Comparison of ENCODE assay signal across 12 cellular contexts in genomic region chr9:36194326-36195000, GRCh38. TPM values are rescaled to one million over a fixed set of nuclear protein-coding genes. Genes with fewer than 3 reads are reported as not detected.
A peak's percentile ranks its signal among the peaks of the same experiment; 100 is the strongest.
DNase-seq lines count a peak whose midpoint lies in the region; ATAC-seq, FAIRE-seq and TF ChIP-seq lines count a peak whose summit lies in the region.
"Had no signal": no experiment of that assay in that cellular context is flagged by ENCODE, and none has a peak within 500 bp of the region (broad histone marks: within the 10 kb centered on the region; RNA-seq: fewer than 3 reads in every experiment).

No MANE protein-coding gene starts in this region.

- FAIRE-seq in GM12878 (lab: Jason Lieb, UNC): no peak
- FAIRE-seq in GM12892 (lab: Jason Lieb, UNC): no peak
- FAIRE-seq: H54 had no signal

- H3K36me3 Mint-ChIP-seq in CD4-positive, alpha-beta T cell (ENCODE audit: low read depth): peaks cover 48% of the 10 kb centered on the region

- intact Hi-C loops in CD4-positive, alpha-beta T cell (cut with DNase I, micrococcal nuclease): loop anchor here in 1 of 2 experiments (5.0 kb wide), 2 partner anchors 63 to 378 kb away; partner anchors contain the start of genes GNE and MELK
- intact Hi-C loops in GM12878 (cut with micrococcal nuclease; ENCODE audit: unreplicated experiment): loop anchor here (5.0 kb wide), 2 partner anchors 63 to 133 kb away; partner anchors contain the start of gene GNE

- H2BK120ac ChIP-seq in mesenchymal stem cell (ENCODE audit: low read depth, low read length): no peak overlapping the region

- H3K9me2 ChIP-seq in GM23248 (ENCODE audit: insufficient read depth): no peaks in the 10 kb centered on the region

- H3K27ac Mint-ChIP-seq in CD4-positive, alpha-beta T cell: peak overlapping the region; percentile 54

- H3K23ac ChIP-seq in mesenchymal stem cell (ENCODE audit: low read length in 2 of 2): peak overlapping the region in 1 of 2 experiments; percentile 22

- no peak overlapping the region for H2AFZ ChIP-seq in GM23248
- no peak overlapping the region for H2AFZ ChIP-seq in GM12878 (ENCODE audit: control insufficient read depth, low read depth, low read length)
- no peak overlapping the region for H2AFZ ChIP-seq in mesenchymal stem cell (ENCODE audit: low read depth, low read length)

- no peak for ATAC-seq in CD4-positive, alpha-beta T cell (ENCODE audit: poor library complexity)
- ATAC-seq in GM12878 (no peak), GM18868 (IDR thresholded peaks at IDR 0.05; ENCODE audit: unreplicated experiment) (no peak)

- peaks cover 54% of the 10 kb centered on the region for H3K4me1 Mint-ChIP-seq in CD4-positive, alpha-beta T cell (ENCODE audit: low read depth)

- no peak overlapping the region for H2BK12ac ChIP-seq in mesenchymal stem cell (ENCODE audit: low read length in 2 of 2)

- H3K4ac ChIP-seq in mesenchymal stem cell (ENCODE audit: low read depth in 1 of 2, low read length in 2 of 2): no peak overlapping the region

- TF ChIP-seq CTCF in CD4-positive, alpha-beta T cell (IDR thresholded peaks at IDR 0.05): no peak
- TF ChIP-seq CTCF in GM12878 (IDR thresholded peaks at IDR 0.05 in 2 of 3, conservative IDR thresholded peaks at IDR 0.05 in 1 of 3; ENCODE audit: control insufficient read depth in 2 of 3, extremely low read depth in 1 of 3, insufficient read depth in 1 of 3, low read depth in 3 of 3, low read length in 3 of 3): no peak

- H3K27me3 ChIP-seq in CD4-positive, alpha-beta T cell (ENCODE audit: control insufficient read depth, insufficient read depth, low read length): no peaks in the 10 kb centered on the region
- H3K27me3 ChIP-seq in GM23248 (replicated peaks; ENCODE audit: insufficient read depth): no peaks in the 10 kb centered on the region
- H3K27me3 ChIP-seq in GM12878 (replicated peaks in 1 of 2; ENCODE audit: control insufficient read depth in 2 of 2, insufficient read depth in 2 of 2, low read length in 1 of 2): no peaks in the 10 kb centered on the region
- H3K27me3 ChIP-seq in mesenchymal stem cell (ENCODE audit: control insufficient read depth in 1 of 2, insufficient read depth in 1 of 2, low read length in 2 of 2): no peaks in the 10 kb centered on the region

- peaks cover 4% of the 10 kb centered on the region for H3K79me1 ChIP-seq in mesenchymal stem cell (replicated peaks; ENCODE audit: low read length, poor library complexity, severe bottlenecking)

- no peak overlapping the region for H3K4me3 Mint-ChIP-seq in CD4-positive, alpha-beta T cell

- H4K91ac ChIP-seq in mesenchymal stem cell (ENCODE audit: low read length): no peak overlapping the region

- RAD21 ChIA-PET in GM12878 (lab: Charles Lee; ENCODE audit: unreplicated experiment): no interaction called here

- no peak overlapping the region for H2AK5ac ChIP-seq in mesenchymal stem cell (ENCODE audit: low read length, severe bottlenecking)

- BruUV-seq in GM12878 (replicated peaks; lab: Mats Ljungman, UMichigan): no TSS peak

- H3K79me2 ChIP-seq in GM23248 (ENCODE audit: insufficient read depth): peaks cover 87% of the 10 kb centered on the region
- peaks cover 52% of the 10 kb centered on the region for H3K79me2 ChIP-seq in GM12878 (ENCODE audit: control insufficient read depth, insufficient read depth, low read length)

- CTCF ChIA-PET in CD4-positive, alpha-beta T cell (lab: Charles Lee): no interaction called here
- CTCF ChIA-PET in GM12878 (lab: Yijun Ruan, JAX): interaction anchor here (1.6 to 2.2 kb wide), 2 partner anchors 13 to 134 kb away, joined by 3 to 11 read pairs; no protein-coding TSS in a partner anchor

- no peak for TF ChIP-seq EP300 in GM12878 (IDR thresholded peaks at IDR 0.05; ENCODE audit: borderline replicate concordance in 1 of 2, control insufficient read depth in 1 of 2, low read depth in 2 of 2, low read length in 2 of 2)

- peaks cover 40% of the 10 kb centered on the region for H3K4me1 ChIP-seq in GM23248 (ENCODE audit: insufficient read depth)
- H3K4me1 ChIP-seq in GM12878 (ENCODE audit: control insufficient read depth, insufficient read depth, low read length): peaks cover 5% of the 10 kb centered on the region; the same call in 1 of the 2 replicates
- H3K4me1 ChIP-seq in mesenchymal stem cell (ENCODE audit: control insufficient read depth, insufficient read depth, low read depth, low read length): peaks cover 6% of the 10 kb centered on the region

- SMC1A ChIA-PET in GM12878 (lab: Charles Lee; ENCODE audit: uncharacterized antibody, unreplicated experiment): interaction anchor here (0.9 to 1.6 kb wide), 2 partner anchors 8 to 11 kb away, joined by 4 to 8 read pairs; no protein-coding TSS in a partner anchor

- DNase-seq in CD4-positive, alpha-beta T cell: no peak
- DNase-seq in GM23248 (peak; percentile 44), GM12878 (ENCODE audit: low read depth, low spot score) (no peak), mesenchymal stem cell (peak; percentile 26), GM12892 (ENCODE audit: insufficient read length) (no peak), HUDEP-2 (lab: John Stamatoyannopoulos, UW; ENCODE audit: unreplicated experiment in 76 of 76) (no peak)
- DNase-seq in effector CD8-positive, alpha-beta T cell (lab: John Stamatoyannopoulos, UW): no peak
- DNase-seq: NCI-H1048 had no signal

- no peak overlapping the region for H3K14ac ChIP-seq in mesenchymal stem cell (ENCODE audit: low read length in 2 of 2)

- H3K9me3 Mint-ChIP-seq in CD4-positive, alpha-beta T cell: no peaks in the 10 kb centered on the region

- no peak overlapping the region for H3K18ac ChIP-seq in mesenchymal stem cell (ENCODE audit: low read depth in 1 of 2, low read length in 2 of 2)

- H3K36me3 ChIP-seq in GM23248 (ENCODE audit: low read depth): peaks cover 10% of the 10 kb centered on the region
- peaks cover 0 to 15% of the 10 kb centered on the region in 2 experiments; a peak in 3 of 4 replicates for H3K36me3 ChIP-seq in GM12878 (ENCODE audit: control insufficient read depth in 2 of 2, insufficient read depth in 2 of 2, low read length in 1 of 2)
- peaks cover 15 to 38% of the 10 kb centered on the region in 2 experiments for H3K36me3 ChIP-seq in mesenchymal stem cell (ENCODE audit: control insufficient read depth in 1 of 2, insufficient read depth in 2 of 2, low read depth in 1 of 2, low read length in 2 of 2)
- H3K36me3 ChIP-seq: prostate gland had no signal

- peak overlapping the region; percentile 5; the same call in 1 of the 2 replicates for H3K4me3 ChIP-seq in GM23248
- H3K4me3 ChIP-seq in GM12878: peak overlapping the region; percentile 86; the same call in 1 of the 2 replicates
- H3K4me3 ChIP-seq in mesenchymal stem cell (ENCODE audit: insufficient read depth in 1 of 2, low read depth in 1 of 2, low read length in 2 of 2): peak overlapping the region in 1 of 2 experiments; percentile 66
- H3K4me3 ChIP-seq: prostate gland had no signal

- H3K9ac ChIP-seq in GM23248 (peak overlapping the region; percentile 29), GM12878 (ENCODE audit: control insufficient read depth, insufficient read depth, low read length) (no peak overlapping the region), mesenchymal stem cell (ENCODE audit: low read length) (peak overlapping the region; percentile 74)

- no peak overlapping the region for H2BK5ac ChIP-seq in mesenchymal stem cell (ENCODE audit: low read depth, low read length, poor library complexity, severe bottlenecking)

- H3F3A ChIP-seq in GM23248 (ENCODE audit: insufficient read depth): 0 out of 2 replicates have a peak, but pooled peaks cover 6% of the 10 kb centered on the region

- H3K27me3 Mint-ChIP-seq in CD4-positive, alpha-beta T cell: no peaks in the 10 kb centered on the region

- WGBS in GM23248 (ENCODE audit: low coverage in 1 of 2, low lambda C conversion rate in 2 of 2, missing lambda C conversion rate in 2 of 2), 2 experiments: 10 to 12% methylated on average over 4 of the region's 4 CpGs
- WGBS in GM12878 (ENCODE audit: insufficient coverage, insufficient replicate concordance, low lambda C conversion rate, missing lambda C conversion rate): 58% methylated on average over 4 of the region's 4 CpGs
- 71% methylated on average over 4 of the region's 4 CpGs for WGBS in mesenchymal stem cell

- no peak for TF ChIP-seq RAD21 in GM12878 (IDR thresholded peaks at IDR 0.05; ENCODE audit: insufficient read depth, low read depth, low read length)

- H4K8ac ChIP-seq in mesenchymal stem cell (ENCODE audit: low read length): no peak overlapping the region

- H4K20me1 ChIP-seq in GM23248 (ENCODE audit: insufficient read depth) (peaks cover 26% of the 10 kb centered on the region), GM12878 (ENCODE audit: control insufficient read depth, insufficient read depth) (peaks cover 8% of the 10 kb centered on the region; the same call in 1 of the 2 replicates)

- H3K4me2 ChIP-seq in GM23248 (ENCODE audit: unreplicated experiment): peak overlapping the region; percentile 19
- H3K4me2 ChIP-seq in GM12878 (ENCODE audit: control insufficient read depth, insufficient read depth): peak overlapping the region; percentile 87
- H3K4me2 ChIP-seq in mesenchymal stem cell (ENCODE audit: low read length, poor library complexity, severe bottlenecking): peak overlapping the region; percentile 1

- TF ChIP-seq POLR2A in GM12878 (IDR thresholded peaks at IDR 0.05; ENCODE audit: low read depth, low read length) (no peak), GM12892 (IDR thresholded peaks at IDR 0.05; ENCODE audit: low read depth, low read length) (no peak)

- in situ Hi-C loops in GM23248 (cut with MboI): no loop called here
- in situ Hi-C loops in GM12878 (cut with MboI): no loop called here

- H2BK15ac ChIP-seq in mesenchymal stem cell (ENCODE audit: low read depth, poor library complexity, severe bottlenecking): no peak overlapping the region

- POLR2A ChIA-PET in CD4-positive, alpha-beta T cell (lab: Charles Lee): interaction anchor here (1.1 to 1.2 kb wide), 2 partner anchors 8 to 64 kb away, joined by 3 to 4 read pairs; partner anchors contain the start of gene GNE
- POLR2A ChIA-PET in GM12878 (lab: Charles Lee): interaction anchor here (0.6 to 0.8 kb wide), 2 partner anchors 15 to 294 kb away, joined by 3 to 5 read pairs; no protein-coding TSS in a partner anchor

- no peak overlapping the region for H3K27ac ChIP-seq in CD4-positive, alpha-beta T cell (ENCODE audit: low read depth, low read length)
- peak overlapping the region; percentile 8 for H3K27ac ChIP-seq in GM23248
- H3K27ac ChIP-seq in GM12878 (ENCODE audit: control insufficient read depth, insufficient read depth): no peak overlapping the region
- H3K27ac ChIP-seq in mesenchymal stem cell (ENCODE audit: low read length, poor library complexity, severe bottlenecking): peak overlapping the region; percentile 20
- H3K27ac ChIP-seq: epithelial cell of prostate, prostate gland had no signal

- no peaks in the 10 kb centered on the region for H3K9me3 ChIP-seq in CD4-positive, alpha-beta T cell (ENCODE audit: control insufficient read depth, low read length)
- no peaks in the 10 kb centered on the region for H3K9me3 ChIP-seq in GM23248 (ENCODE audit: low read depth)
- H3K9me3 ChIP-seq in GM12878 (replicated peaks; ENCODE audit: control insufficient read depth, insufficient read depth, low read length): no peaks in the 10 kb centered on the region
- no peaks in the 10 kb centered on the region for H3K9me3 ChIP-seq in mesenchymal stem cell (ENCODE audit: control insufficient read depth, low read length)
- H3K9me3 ChIP-seq: prostate gland had no signal

RNA-seq across cellular contexts. Expression of gene CLTA, which starts 3.7 kb away (rescaled TPM):
- total RNA-seq in CD4-positive, alpha-beta T cell: 10 to 100 TPM; 32.0 to 32.8 TPM
- total RNA-seq in GM23248 (2014; rRNA removed; shearing (Covaris generic)): 230 and 240 TPM in 2 replicates
- 218 and 229 TPM in 2 replicates for polyA plus RNA-seq in GM23248 (2016; fragmentation: Nextera tagmentation; extraction: Ambion mirVana)
- 25.9 and 30.4 TPM in 2 replicates for total RNA-seq in GM12878 (2013; cell fraction: nucleolus; rRNA removed)
- total RNA-seq in GM12878 (2014; rRNA removed): 150 and 174 TPM in 2 replicates
- total RNA-seq in GM12878 (2014; rRNA removed; fragmentation: Illumina TruSeq; extraction: Trizol): 125 and 137 TPM in 2 replicates
- 163 and 172 TPM in 2 replicates for total RNA-seq in GM12878 (2021)
- 91.8 TPM for polyA plus RNA-seq in GM12878 (2011; ENCODE audit: low read depth)
- 171 and 182 TPM in 2 replicates for polyA plus RNA-seq in GM12878 (2011; rRNA removed)
- polyA plus RNA-seq in GM12878 (2011; cell fraction: cytosol; rRNA removed): 110 and 141 TPM in 2 replicates
- polyA plus RNA-seq in GM12878 (2011; cell fraction: nucleus; rRNA removed): 67.0 and 89.2 TPM in 2 replicates
- 120 and 125 TPM in 2 replicates for polyA plus RNA-seq in GM12878 (2012)
- 114 and 165 TPM in 2 replicates for polyA plus RNA-seq in GM12878 (2014; fragmentation: Illumina TruSeq; extraction: Trizol)
- polyA plus RNA-seq in GM12878 (2014; fragmentation: Nextera tagmentation; extraction: Ambion mirVana): 100 to 1,000 TPM in 1 of 2 experiments, 10 to 100 TPM in 1; 49.0 to 103 TPM
- polyA plus RNA-seq in GM12878 (2014; rRNA removed): 234 and 241 TPM in 2 replicates
- polyA plus RNA-seq in GM12878 (2016; fragmentation: Nextera tagmentation; extraction: Ambion mirVana): 100 to 1,000 TPM; 200 to 201 TPM
- polyA minus RNA-seq in GM12878 (2011; rRNA and poly(A)+ RNA removed): 49.2 and 51.3 TPM in 2 replicates
- 27.0 and 39.3 TPM in 2 replicates for polyA minus RNA-seq in GM12878 (2011; cell fraction: cytosol; rRNA and poly(A)+ RNA removed)
- polyA minus RNA-seq in GM12878 (2011; cell fraction: nucleus; rRNA and poly(A)+ RNA removed): 16.1 and 21.8 TPM in 2 replicates
- 420 TPM for polyA plus RNA-seq in mesenchymal stem cell (2013, experiment 1 of 2)
- polyA plus RNA-seq in mesenchymal stem cell (2013, experiment 2 of 2): 415 TPM
- 157 TPM for polyA plus RNA-seq in GM12892 (2012; ENCODE audit: missing spikeins)

RNA-seq across cellular contexts. Expression of gene CCIN, which starts 25.3 kb away (rescaled TPM):
- total RNA-seq in CD4-positive, alpha-beta T cell: under 1 TPM; 0.22 to 0.36 TPM
- 0.51 and 2.8 TPM in 2 replicates for total RNA-seq in GM23248 (2014; rRNA removed; shearing (Covaris generic))
- polyA plus RNA-seq in GM23248 (2016; fragmentation: Nextera tagmentation; extraction: Ambion mirVana) (1.4 and 2.5 TPM in 2 replicates), GM12878 (2011; rRNA removed) (not detected in 2 replicates), GM12878 (2014; fragmentation: Illumina TruSeq; extraction: Trizol) (not detected in 2 replicates), GM12878 (2014; fragmentation: Nextera tagmentation; extraction: Ambion mirVana) (not detected), GM12878 (2014; rRNA removed) (not detected in 2 replicates), GM12878 (2016; fragmentation: Nextera tagmentation; extraction: Ambion mirVana) (not detected)
- not detected in 2 replicates for total RNA-seq in GM12878 (2013; cell fraction: nucleolus; rRNA removed)
- total RNA-seq in GM12878 (2014; rRNA removed) (not detected in 2 replicates), GM12878 (2014; rRNA removed; fragmentation: Illumina TruSeq; extraction: Trizol) (not detected in 2 replicates), GM12878 (2021) (not detected in 2 replicates)
- not detected for polyA plus RNA-seq in GM12878 (2011; ENCODE audit: low read depth)
- not detected in 2 replicates for polyA plus RNA-seq in GM12878 (2011; cell fraction: cytosol; rRNA removed)
- polyA plus RNA-seq in GM12878 (2011; cell fraction: nucleus; rRNA removed): not detected in 2 replicates
- polyA plus RNA-seq in GM12878 (2012): not detected in 2 replicates
- not detected in 2 replicates for polyA minus RNA-seq in GM12878 (2011; rRNA and poly(A)+ RNA removed)
- polyA minus RNA-seq in GM12878 (2011; cell fraction: cytosol; rRNA and poly(A)+ RNA removed): not detected in 2 replicates
- not detected in 2 replicates for polyA minus RNA-seq in GM12878 (2011; cell fraction: nucleus; rRNA and poly(A)+ RNA removed)
- polyA plus RNA-seq in mesenchymal stem cell (2013, experiment 1 of 2): 0.01 TPM
- polyA plus RNA-seq in mesenchymal stem cell (2013, experiment 2 of 2): 0.04 TPM
- not detected for polyA plus RNA-seq in GM12892 (2012; ENCODE audit: missing spikeins)

RNA-seq across cellular contexts. Expression of gene GLIPR2, which starts 57.9 kb away (rescaled TPM):
- total RNA-seq in CD4-positive, alpha-beta T cell: 10 to 100 TPM; 13.6 to 13.7 TPM
- 27.5 and 32.9 TPM in 2 replicates for total RNA-seq in GM23248 (2014; rRNA removed; shearing (Covaris generic))
- 43.4 and 47.5 TPM in 2 replicates for polyA plus RNA-seq in GM23248 (2016; fragmentation: Nextera tagmentation; extraction: Ambion mirVana)
- total RNA-seq in GM12878 (2013; cell fraction: nucleolus; rRNA removed): 0.32 TPM in 1 of 2 replicates, not detected in the other
- total RNA-seq in GM12878 (2014; rRNA removed): 2.1 and 2.5 TPM in 2 replicates
- 2.0 and 2.1 TPM in 2 replicates for total RNA-seq in GM12878 (2014; rRNA removed; fragmentation: Illumina TruSeq; extraction: Trizol)
- total RNA-seq in GM12878 (2021): 2.6 and 3.5 TPM in 2 replicates
- polyA plus RNA-seq in GM12878 (2011; ENCODE audit: low read depth): 2.0 TPM
- 0.24 and 0.41 TPM in 2 replicates for polyA plus RNA-seq in GM12878 (2011; rRNA removed)
- 0.23 and 0.31 TPM in 2 replicates for polyA plus RNA-seq in GM12878 (2011; cell fraction: cytosol; rRNA removed)
- 0.06 and 0.28 TPM in 2 replicates for polyA plus RNA-seq in GM12878 (2011; cell fraction: nucleus; rRNA removed)
- polyA plus RNA-seq in GM12878 (2012): 1.7 and 2.4 TPM in 2 replicates
- 3.4 and 4.0 TPM in 2 replicates for polyA plus RNA-seq in GM12878 (2014; fragmentation: Illumina TruSeq; extraction: Trizol)
- polyA plus RNA-seq in GM12878 (2014; fragmentation: Nextera tagmentation; extraction: Ambion mirVana): 1 to 10 TPM; 2.1 to 2.3 TPM
- 1.8 and 3.2 TPM in 2 replicates for polyA plus RNA-seq in GM12878 (2014; rRNA removed)
- 1 to 10 TPM; 1.2 to 1.7 TPM for polyA plus RNA-seq in GM12878 (2016; fragmentation: Nextera tagmentation; extraction: Ambion mirVana)
- 0.57 TPM in 1 of 2 replicates, not detected in the other for polyA minus RNA-seq in GM12878 (2011; rRNA and poly(A)+ RNA removed)
- 0.42 TPM in 1 of 2 replicates, not detected in the other for polyA minus RNA-seq in GM12878 (2011; cell fraction: cytosol; rRNA and poly(A)+ RNA removed)
- 0.19 TPM in 1 of 2 replicates, not detected in the other for polyA minus RNA-seq in GM12878 (2011; cell fraction: nucleus; rRNA and poly(A)+ RNA removed)
- 36.0 TPM for polyA plus RNA-seq in mesenchymal stem cell (2013, experiment 1 of 2)
- 35.7 TPM for polyA plus RNA-seq in mesenchymal stem cell (2013, experiment 2 of 2)
- 4.0 TPM for polyA plus RNA-seq in GM12892 (2012; ENCODE audit: missing spikeins)

Comparison
In these comparisons a context has a peak if more than half of its experiments do, and no peak if none do; other contexts are left out.
1. DNase-seq: peak in GM23248 (single experiment) and mesenchymal stem cell (single experiment); none in CD4-positive, alpha-beta T cell (0 of 10), GM12878 (single experiment), effector CD8-positive, alpha-beta T cell (single experiment), GM12892 (single experiment) and HUDEP-2 (0 of 76).
2. H3K27ac ChIP-seq: peak in GM23248 (single experiment) and mesenchymal stem cell (single experiment); none in CD4-positive, alpha-beta T cell (single experiment) and GM12878 (single experiment).
3. H3K4me2 ChIP-seq: peak in every context shown above with its lines; median percentile 87 in GM12878; 19 in GM23248; 1 in mesenchymal stem cell.